In the genomic region with DNA sequence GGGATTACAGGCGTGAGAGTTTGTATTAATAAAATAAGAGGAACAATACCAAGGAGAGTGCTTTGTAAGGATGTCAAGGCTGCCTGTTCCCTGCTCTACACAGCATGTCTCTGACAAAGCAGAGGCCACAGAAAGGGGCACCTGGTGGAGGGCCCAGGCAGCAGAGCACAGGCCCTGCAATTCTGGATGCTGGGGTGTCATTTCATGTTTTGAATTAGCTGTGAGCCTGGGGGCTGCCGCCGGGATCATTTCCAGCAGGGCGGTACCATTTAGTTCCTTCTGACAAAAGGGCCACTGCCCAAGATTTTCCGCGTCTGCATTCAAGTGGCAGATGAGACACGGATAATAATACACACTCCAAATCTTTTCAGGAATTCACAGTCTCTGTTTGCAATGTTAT, we compare ENCODE assay signal across 23 cellular contexts.
DNase-seq lines count a peak whose midpoint lies in the region; ATAC-seq and TF ChIP-seq lines count a peak whose summit lies in the region.
"Had no signal": no experiment of that assay in that cellular context is flagged by ENCODE, and none has a peak within 500 bp of the region (broad histone marks: within the 10 kb centered on the region; RNA-seq: fewer than 3 reads in every experiment).

No MANE protein-coding gene starts in this region.

- H3K9me3 ChIP-seq in left ventricle myocardium inferior (replicated peaks): peaks cover 11% of the 10 kb centered on the region
- peaks cover 0 to 7% (median 0%) of the 10 kb centered on the region in 3 donors for H3K9me3 ChIP-seq in adrenal gland (replicated peaks in 1 of 3)
- no peaks in the 10 kb centered on the region for H3K9me3 ChIP-seq in upper lobe of left lung
- H3K9me3 ChIP-seq: Peyer's patch had no signal

- H2BK5ac ChIP-seq in mesendoderm (ENCODE audit: low read length): no peak overlapping the region

- H3K27me3 ChIP-seq in left ventricle myocardium inferior (ENCODE audit: low read depth): no peaks in the 10 kb centered on the region
- no peaks in the 10 kb centered on the region for H3K27me3 ChIP-seq in adrenal gland
- no peaks in the 10 kb centered on the region for H3K27me3 ChIP-seq in upper lobe of left lung
- no peaks in the 10 kb centered on the region for H3K27me3 ChIP-seq in mesendoderm (ENCODE audit: insufficient read depth, low read length, poor library complexity)
- H3K27me3 ChIP-seq: dorsolateral prefrontal cortex, Peyer's patch had no signal

- H3K4me1 Mint-ChIP-seq in neural crest cell: peaks cover 29% of the 10 kb centered on the region

- DNase-seq in left ventricle myocardium inferior: no peak
- DNase-seq in left ventricle myocardium superior: no peak
- no peak for DNase-seq in adrenal gland
- DNase-seq in neural crest cell (ENCODE audit: low read depth, low spot score): no peak
- no peak for DNase-seq in upper lobe of left lung
- DNase-seq in NCI-H1048 (lab: John Stamatoyannopoulos, UW): no peak
- no peak for DNase-seq in mesendoderm
- DNase-seq: activated CD8-positive, alpha-beta memory T cell treated with anti-CD3 and anti-CD28 coated beads, Interleukin-2, amount 50 U/mL, for 48 hours; activated gamma-delta T cell; AML-193; dorsolateral prefrontal cortex; foreskin fibroblast; HCEC 1CT; naive B cell; NCI-H2227 treated with DMSO at 0.1 percent for 48 hours; Peyer's patch; stimulated activated CD4-positive, alpha-beta T cell treated with anti-CD3 and anti-CD28 coated beads, Interleukin-4, amount 100 ng/mL, for 4 hours; stimulated activated naive CD8-positive, alpha-beta T cell treated with anti-CD3 and anti-CD28 coated beads, Interleukin-15, amount 100 ng/mL, for 72 hours had no signal

- peak overlapping the region; percentile 12 for H3K27ac Mint-ChIP-seq in neural crest cell (ENCODE audit: unreplicated experiment)
- H3K27ac Mint-ChIP-seq: T-helper 2 cell treated with Interferon-gamma antibody and Interleukin-4, amounts not matched to agents 5 μg/mL and 100 μg/mL, for 36 hours had no signal

- intact Hi-C loops in left ventricle myocardium inferior (cut with micrococcal nuclease) (no loop called here), left ventricle myocardium superior (cut with micrococcal nuclease) (no loop called here), adrenal gland (cut with DNase I) (no loop called here)

- H3K23ac ChIP-seq in mesendoderm (ENCODE audit: low read length): no peak overlapping the region

- no peak for TF ChIP-seq EP300 in upper lobe of left lung (IDR thresholded peaks at IDR 0.05)

- TF ChIP-seq POLR2A in adrenal gland (IDR thresholded peaks at IDR 0.05) (no peak), upper lobe of left lung (IDR thresholded peaks at IDR 0.05) (no peak)

- no peaks in the 10 kb centered on the region for H3K36me3 Mint-ChIP-seq in neural crest cell (ENCODE audit: low read depth)
- H3K36me3 Mint-ChIP-seq: naive B cell had no signal

- H3K4ac ChIP-seq in mesendoderm (ENCODE audit: low read depth, low read length): no peak overlapping the region

- ATAC-seq in left ventricle myocardium superior (no peak), upper lobe of left lung (ENCODE audit: low FRiP score in 2 of 2) (no peak), HG03025 (IDR thresholded peaks at IDR 0.05; ENCODE audit: low FRiP score, unreplicated experiment) (no peak)
- ATAC-seq: stimulated activated naive CD8-positive, alpha-beta T cell treated with anti-CD3 and anti-CD28 coated beads, Interleukin-15, amount 100 ng/mL, for 72 hours had no signal

- H2BK120ac ChIP-seq in mesendoderm (ENCODE audit: low read depth, low read length): no peak overlapping the region

- H3K18ac ChIP-seq in mesendoderm (ENCODE audit: low read length): no peak overlapping the region

- no peak overlapping the region for H3K56ac ChIP-seq in mesendoderm (ENCODE audit: low read length)

- H3K36me3 ChIP-seq in left ventricle myocardium inferior (no peaks in the 10 kb centered on the region), adrenal gland (replicated peaks in 1 of 2) (no peaks in the 10 kb centered on the region), upper lobe of left lung (no peaks in the 10 kb centered on the region), mesendoderm (ENCODE audit: control insufficient read depth, insufficient read depth, low read length) (no peaks in the 10 kb centered on the region)
- H3K36me3 ChIP-seq: Peyer's patch had no signal

- peaks cover 49% of the 10 kb centered on the region for H3K4me1 ChIP-seq in left ventricle myocardium inferior
- peaks cover 44 to 53% of the 10 kb centered on the region in 2 donors for H3K4me1 ChIP-seq in adrenal gland (replicated peaks in 1 of 2)
- peaks cover 44 to 50% (median 47%) of the 10 kb centered on the region in 4 donors for H3K4me1 ChIP-seq in upper lobe of left lung
- H3K4me1 ChIP-seq in mesendoderm (ENCODE audit: control insufficient read depth, low read depth, low read length): no peaks in the 10 kb centered on the region

- H3K4me2 ChIP-seq in mesendoderm (ENCODE audit: low read length): no peak overlapping the region
- H3K4me2 ChIP-seq: KMS-11, smooth muscle cell had no signal

- H3K4me3 Mint-ChIP-seq in neural crest cell: no peak overlapping the region
- H3K4me3 Mint-ChIP-seq: T-helper 2 cell treated with Interferon-gamma antibody and Interleukin-4, amounts not matched to agents 5 μg/mL and 100 μg/mL, for 36 hours had no signal

- no peaks in the 10 kb centered on the region for H3K79me2 ChIP-seq in mesendoderm (ENCODE audit: control insufficient read depth, insufficient read depth, low read length)

- H4K5ac ChIP-seq in mesendoderm (ENCODE audit: low read length): no peak overlapping the region

- H3K27ac ChIP-seq in left ventricle myocardium inferior (replicated peaks): peak overlapping the region; percentile 93
- H3K27ac ChIP-seq in adrenal gland: peak overlapping the region in 3 of 5 donors; percentile 91 to 95 (median 93)
- H3K27ac ChIP-seq in upper lobe of left lung: peak overlapping the region in 3 of 4 donors; percentile 15 to 92 (median 87)
- no peak overlapping the region for H3K27ac ChIP-seq in mesendoderm (ENCODE audit: low read depth, low read length)
- H3K27ac ChIP-seq: epithelial cell of prostate, KMS-11 had no signal

- H2BK15ac ChIP-seq in mesendoderm (replicated peaks; ENCODE audit: low read depth): no peak overlapping the region

- peaks cover 2% of the 10 kb centered on the region for H3K9me3 Mint-ChIP-seq in neural crest cell
- H3K9me3 Mint-ChIP-seq: T-helper 2 cell treated with Interferon-gamma antibody and Interleukin-4, amounts not matched to agents 5 μg/mL and 100 μg/mL, for 36 hours had no signal

- 55 to 63% (median 58%) methylated on average over 7 of the region's 7 CpGs for WGBS in adrenal gland, 4 donors
- WGBS in upper lobe of left lung, 2 donors: 60 to 71% methylated on average over 4 to 7 of the region's 7 CpGs
- WGBS in mesendoderm (ENCODE audit: extremely low coverage, insufficient coverage, low lambda C conversion rate): no CpG with 5 or more reads among the region's 7 CpGs

- H2AK5ac ChIP-seq in mesendoderm (ENCODE audit: low read length): no peak overlapping the region

- H3K27me3 Mint-ChIP-seq in neural crest cell (ENCODE audit: low read depth): peaks cover 12% of the 10 kb centered on the region
- H3K27me3 Mint-ChIP-seq: naive B cell; stimulated activated naive CD8-positive, alpha-beta T cell treated with anti-CD3 and anti-CD28 coated beads, Interleukin-15, amount 100 ng/mL, for 72 hours had no signal

- H4K8ac ChIP-seq in mesendoderm (ENCODE audit: low read depth, low read length): no peak overlapping the region

- H3K79me1 ChIP-seq in mesendoderm (ENCODE audit: low read length): no peaks in the 10 kb centered on the region

- no peak overlapping the region for H3K4me3 ChIP-seq in left ventricle myocardium inferior
- H3K4me3 ChIP-seq in adrenal gland: no peak overlapping the region
- H3K4me3 ChIP-seq in upper lobe of left lung: no peak overlapping the region
- H3K4me3 ChIP-seq in mesendoderm (ENCODE audit: low read length): no peak overlapping the region
- H3K4me3 ChIP-seq: Peyer's patch, smooth muscle cell had no signal

- TF ChIP-seq CTCF in left ventricle myocardium inferior (IDR thresholded peaks at IDR 0.05; ENCODE audit: borderline replicate concordance) (no peak), adrenal gland (IDR thresholded peaks at IDR 0.05) (no peak), neural crest cell (conservative IDR thresholded peaks at IDR 0.05) (no peak), upper lobe of left lung (IDR thresholded peaks at IDR 0.05) (no peak)

- no peak overlapping the region for H3K9ac ChIP-seq in mesendoderm (ENCODE audit: low read length)
- H3K9ac ChIP-seq: KMS-11 had no signal
